In the genomic region with DNA sequence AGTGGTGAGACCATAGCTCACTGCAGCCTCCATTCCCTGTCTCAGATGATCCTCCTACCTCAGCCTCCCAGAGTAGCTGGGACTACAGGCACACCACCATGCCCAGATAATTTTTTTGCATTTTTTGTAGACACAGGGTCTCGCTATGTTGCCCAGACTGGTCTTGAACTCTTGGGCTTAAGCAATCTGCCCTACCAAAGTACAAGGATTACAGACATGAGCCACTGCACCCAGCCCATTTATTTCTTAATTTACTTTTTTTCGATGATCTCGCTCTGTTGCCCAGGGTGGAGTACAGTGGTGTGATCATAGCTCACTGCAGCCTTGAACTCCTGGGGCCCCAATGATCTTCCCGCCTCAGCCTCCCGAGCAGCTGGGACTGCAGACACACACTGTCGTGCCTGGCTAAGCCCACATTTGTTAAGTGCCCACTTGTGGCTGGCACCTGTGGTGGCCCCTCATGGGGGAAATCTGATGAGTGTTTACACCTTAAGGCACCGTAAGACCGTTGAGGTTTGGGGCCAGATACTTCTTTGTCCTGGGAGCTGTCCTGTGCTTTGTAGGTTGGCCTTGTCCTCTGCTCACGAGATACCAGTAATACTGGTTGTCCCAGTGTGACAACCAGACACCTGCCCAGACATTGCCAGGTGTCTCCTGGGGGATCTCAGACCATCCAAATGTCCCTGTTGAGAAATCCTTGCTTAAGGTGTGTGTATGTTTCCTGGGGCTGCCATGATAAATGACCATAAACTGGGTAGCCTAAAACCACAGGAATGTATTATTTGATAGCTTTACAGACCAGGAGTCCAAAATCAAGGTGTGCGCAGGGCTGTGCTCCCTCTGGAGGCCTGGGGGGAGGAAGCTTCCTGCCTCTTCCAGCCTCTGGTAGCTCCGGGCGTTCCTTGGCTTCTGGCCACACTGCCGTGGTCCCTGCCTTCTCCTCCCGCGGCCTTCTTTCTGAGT, we compare ENCODE assay signal across 1 cellular context.
TF ChIP-seq lines count a peak whose summit lies in the region.

No MANE protein-coding gene starts in this region.

TF ChIP-seq in HCT116, 20 proteins besides CTCF, POLR2A, EP300 and RAD21 (continued from another document):
- TF ChIP-seq, protein P1, sequence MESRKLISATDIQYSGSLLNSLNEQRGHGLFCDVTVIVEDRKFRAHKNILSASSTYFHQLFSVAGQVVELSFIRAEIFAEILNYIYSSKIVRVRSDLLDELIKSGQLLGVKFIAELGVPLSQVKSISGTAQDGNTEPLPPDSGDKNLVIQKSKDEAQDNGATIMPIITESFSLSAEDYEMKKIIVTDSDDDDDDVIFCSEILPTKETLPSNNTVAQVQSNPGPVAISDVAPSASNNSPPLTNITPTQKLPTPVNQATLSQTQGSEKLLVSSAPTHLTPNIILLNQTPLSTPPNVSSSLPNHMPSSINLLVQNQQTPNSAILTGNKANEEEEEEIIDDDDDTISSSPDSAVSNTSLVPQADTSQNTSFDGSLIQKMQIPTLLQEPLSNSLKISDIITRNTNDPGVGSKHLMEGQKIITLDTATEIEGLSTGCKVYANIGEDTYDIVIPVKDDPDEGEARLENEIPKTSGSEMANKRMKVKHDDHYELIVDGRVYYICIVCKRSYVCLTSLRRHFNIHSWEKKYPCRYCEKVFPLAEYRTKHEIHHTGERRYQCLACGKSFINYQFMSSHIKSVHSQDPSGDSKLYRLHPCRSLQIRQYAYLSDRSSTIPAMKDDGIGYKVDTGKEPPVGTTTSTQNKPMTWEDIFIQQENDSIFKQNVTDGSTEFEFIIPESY (IDR thresholded peaks at IDR 0.05; ENCODE audit: extremely low read depth, insufficient replicate concordance, low read length): no peak
- TF ChIP-seq ELF1 (IDR thresholded peaks at IDR 0.05; ENCODE audit: borderline replicate concordance, low read depth) (no peak), EGR1 (IDR thresholded peaks at IDR 0.05; ENCODE audit: low read depth) (no peak)
